ENCODE assay signal across 21 cellular contexts in the genomic region with DNA sequence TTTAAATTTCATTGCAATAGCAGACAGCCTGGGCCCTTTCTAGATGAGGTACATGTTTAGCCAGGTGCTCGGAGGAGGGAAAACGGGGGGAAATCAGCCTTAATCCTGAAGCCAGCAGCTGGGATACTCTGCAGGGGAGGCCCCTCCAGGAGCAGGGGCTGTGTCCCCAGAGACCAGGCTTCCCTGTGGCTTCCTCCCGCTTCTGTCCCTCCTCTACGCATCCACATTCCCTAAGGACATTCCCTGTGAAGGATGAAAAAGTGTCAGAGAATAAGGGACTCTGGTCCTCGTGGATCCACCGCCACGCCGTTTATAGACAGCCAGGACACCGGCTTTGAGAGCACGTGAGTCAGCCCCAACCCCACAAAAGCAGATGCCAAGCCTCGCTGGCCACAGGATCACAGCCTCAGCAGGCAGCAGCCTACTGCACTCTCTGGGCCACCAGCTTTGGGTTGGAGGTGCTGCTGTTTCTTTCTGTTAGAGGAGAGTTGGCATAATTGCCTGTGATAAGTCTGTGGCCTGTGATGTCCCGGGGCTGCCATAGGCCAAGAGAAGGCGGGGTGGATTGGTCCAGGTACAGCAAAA. TPM values are rescaled to one million over a fixed set of nuclear protein-coding genes. Genes with fewer than 3 reads are reported as not detected.
DNase-seq lines count a peak whose midpoint lies in the region; ATAC-seq, FAIRE-seq and TF ChIP-seq lines count a peak whose summit lies in the region.
"Had no signal": no experiment of that assay in that cellular context is flagged by ENCODE, and none has a peak within 500 bp of the region (broad histone marks: within the 10 kb centered on the region; RNA-seq: fewer than 3 reads in every experiment).

No MANE protein-coding gene starts in this region.

- H3K4me3 ChIP-seq in kidney (ENCODE audit: low read length in 2 of 2) (no peak overlapping the region), spleen (no peak overlapping the region)
- H3K4me3 ChIP-seq: PC-9, SJSA1 had no signal

- H3K9me3 ChIP-seq in kidney (ENCODE audit: control insufficient read depth in 1 of 2, low read length in 2 of 2) (no peaks in the 10 kb centered on the region), spleen (no peaks in the 10 kb centered on the region)
- H3K9me3 ChIP-seq: SJSA1 had no signal

- H3K27me3 Mint-ChIP-seq in activated CD4-positive, alpha-beta memory T cell treated with anti-CD3 and anti-CD28 coated beads for 36 hours = peaks cover 1% of the 10 kb centered on the region

- H3K4me1 ChIP-seq in kidney (ENCODE audit: control insufficient read depth in 1 of 2, insufficient read depth in 1 of 2, low read depth in 1 of 2, low read length in 2 of 2) (no peaks in the 10 kb centered on the region), spleen (peaks cover 0 to 10% (median 0%) of the 10 kb centered on the region in 6 donors)
- H3K4me1 ChIP-seq: SJSA1 had no signal

- peak; percentile 25 for DNase-seq in activated effector memory CD4-positive, alpha-beta T cell treated with anti-CD3 and anti-CD28 coated beads, Interleukin-2, amount 50 U/mL, for 16 hours
- DNase-seq in activated effector memory CD4-positive, alpha-beta T cell treated with Interleukin-2 at 50 U/mL for 16 hours = no peak
- peak; percentile 49 to 90 for DNase-seq in NCI-H524 (lab: John Stamatoyannopoulos, UW)
- DNase-seq in kidney = peak; percentile 15
- DNase-seq in spleen = peak; percentile 25
- DNase-seq in midbrain (lab: John Stamatoyannopoulos, UW) = no peak
- no peak for DNase-seq in activated CD4-positive, alpha-beta memory T cell treated with anti-CD3 and anti-CD28 coated beads for 36 hours
- DNase-seq: C1 segment of cervical spinal cord; CD8-positive, alpha-beta memory T cell; DMS79; GOT3; MM.1S; NCI-H1092; NCI-H1436 treated with DMSO at 0.1 percent for 48 hours; NCI-H2029 treated with DMSO at 0.1 percent for 48 hours; PC-9 had no signal

- H3K4me1 Mint-ChIP-seq in activated CD4-positive, alpha-beta memory T cell treated with anti-CD3 and anti-CD28 coated beads for 36 hours (ENCODE audit: low read depth) = no peaks in the 10 kb centered on the region
- H3K4me1 Mint-ChIP-seq: CD8-positive, alpha-beta memory T cell had no signal

- intact Hi-C loops in kidney (cut with DNase I) = no loop called here
- intact Hi-C loops in spleen (cut with DNase I; ENCODE audit: low total_unique reads) = no loop called here
- intact Hi-C loops in activated CD4-positive, alpha-beta memory T cell treated with anti-CD3 and anti-CD28 coated beads for 36 hours (cut with micrococcal nuclease) = no loop called here

- no peak overlapping the region for H3K9ac ChIP-seq in kidney (ENCODE audit: low read length in 2 of 2)

- no peak for ATAC-seq in HG02840 (IDR thresholded peaks at IDR 0.05; ENCODE audit: low FRiP score, unreplicated experiment)

- TF ChIP-seq POLR2A in spleen (IDR thresholded peaks at IDR 0.05) = no peak

- H3K36me3 ChIP-seq in kidney (ENCODE audit: control insufficient read depth in 1 of 2, insufficient read depth in 2 of 2, low read length in 2 of 2) (no peaks in the 10 kb centered on the region), spleen (peaks cover 0 to 25% (median 0%) of the 10 kb centered on the region in 6 donors)
- H3K36me3 ChIP-seq: SJSA1 had no signal

- 81 to 93% (median 89%) methylated on average over 6 to 13 of the region's 13 CpGs for WGBS in spleen, 5 donors

- FAIRE-seq in kidney (lab: Jason Lieb, UNC) = no peak
- FAIRE-seq: A204.1, GM12892, GM18507 had no signal

- no peak overlapping the region for H3K4me3 Mint-ChIP-seq in activated CD4-positive, alpha-beta memory T cell treated with anti-CD3 and anti-CD28 coated beads for 36 hours
- H3K4me3 Mint-ChIP-seq: CD8-positive, alpha-beta memory T cell had no signal

- H3K9me3 Mint-ChIP-seq in activated CD4-positive, alpha-beta memory T cell treated with anti-CD3 and anti-CD28 coated beads for 36 hours = no peaks in the 10 kb centered on the region
- H3K9me3 Mint-ChIP-seq: CD8-positive, alpha-beta memory T cell had no signal

- H3K36me3 Mint-ChIP-seq in activated CD4-positive, alpha-beta memory T cell treated with anti-CD3 and anti-CD28 coated beads for 36 hours = no peaks in the 10 kb centered on the region
- H3K36me3 Mint-ChIP-seq: CD8-positive, alpha-beta memory T cell had no signal

- POLR2A ChIA-PET in activated CD4-positive, alpha-beta memory T cell treated with anti-CD3 and anti-CD28 coated beads for 36 hours (lab: Charles Lee) = no interaction called here

- no peaks in the 10 kb centered on the region for H3K27me3 ChIP-seq in spleen (replicated peaks in 1 of 7)
- H3K27me3 ChIP-seq: SJSA1 had no signal

- CTCF ChIA-PET in activated CD4-positive, alpha-beta memory T cell treated with anti-CD3 and anti-CD28 coated beads for 36 hours (lab: Charles Lee) = interaction anchor here (1.2 to 3.4 kb wide), 2 partner anchors 8 to 46 kb away, joined by 3 to 20 read pairs; no protein-coding TSS in a partner anchor

- H3K27ac ChIP-seq in kidney (ENCODE audit: low read depth in 2 of 2, low read length in 2 of 2) (no peak overlapping the region), spleen (no peak overlapping the region)
- H3K27ac ChIP-seq: PC-9, SJSA1 had no signal

- no peak overlapping the region for H3K27ac Mint-ChIP-seq in activated CD4-positive, alpha-beta memory T cell treated with anti-CD3 and anti-CD28 coated beads for 36 hours
- H3K27ac Mint-ChIP-seq: CD8-positive, alpha-beta memory T cell had no signal

- TF ChIP-seq CTCF in kidney (IDR thresholded peaks at IDR 0.05; ENCODE audit: borderline replicate concordance, extremely low read depth, insufficient read depth) (no peak), spleen (IDR thresholded peaks at IDR 0.05 in 8 of 11, conservative IDR thresholded peaks at IDR 0.05 in 3 of 11) (no peak)

RNA-seq across cellular contexts. Expression of a gene that starts 36.7 kb away (rescaled TPM):
- total RNA-seq in kidney = 69.7 TPM
- polyA plus RNA-seq in kidney (ENCODE audit: insufficient read depth, low read depth, low replicate concordance) = 33.7 TPM
- total RNA-seq in spleen = 10 to 100 TPM; 68.5 to 92.9 (median 71.2) TPM
- polyA plus RNA-seq in spleen = 10 to 100 TPM; 27.5 to 44.3 (median 30.2) TPM
- total RNA-seq in activated CD4-positive, alpha-beta memory T cell treated with anti-CD3 and anti-CD28 coated beads for 36 hours = 10 to 100 TPM; 78.1 to 81.3 TPM

Comparison
In these comparisons a context has a peak if more than half of its experiments do, and no peak if none do; other contexts are left out.
1. DNase-seq: peak in activated effector memory CD4-positive, alpha-beta T cell treated with anti-CD3 and anti-CD28 coated beads, Interleukin-2, amount 50 U/mL, for 16 hours (single experiment), NCI-H524 (2 of 2), kidney (single experiment) and spleen (single experiment); none in activated effector memory CD4-positive, alpha-beta T cell treated with Interleukin-2 at 50 U/mL for 16 hours (single experiment), midbrain (single experiment) and activated CD4-positive, alpha-beta memory T cell treated with anti-CD3 and anti-CD28 coated beads for 36 hours (single experiment).